8 cellular contexts compared by ENCODE assay signal in genomic region chr19:49691243-49692101, GRCh38. TPM values are rescaled to one million over a fixed set of nuclear protein-coding genes. Genes with fewer than 3 reads are reported as not detected.
DNase-seq lines count a peak whose midpoint lies in the region; ATAC-seq and TF ChIP-seq lines count a peak whose summit lies in the region.

No MANE protein-coding gene starts in this region.

- no peak overlapping the region for H3K27ac ChIP-seq in ovary

- peak overlapping the region; percentile 60 for H3K4me3 Mint-ChIP-seq in activated naive CD8-positive, alpha-beta T cell treated with anti-CD3 and anti-CD28 coated beads, Interleukin-2, amount 50 U/mL, for 24 hours

- WGBS in ovary, 3 donors = 4 to 5% (median 5%) methylated on average over 36 to 39 of the region's 39 CpGs

- intact Hi-C loops in Right ventricle myocardium superior (cut with DNase I) = no loop called here
- intact Hi-C loops in ovary (cut with DNase I) = loop anchor here in 1 of 4 donors (2.0 kb wide), 1 partner anchor 65 kb away; no protein-coding TSS in a partner anchor

- H3K27me3 Mint-ChIP-seq in activated naive CD8-positive, alpha-beta T cell treated with anti-CD3 and anti-CD28 coated beads, Interleukin-2, amount 50 U/mL, for 24 hours = peaks cover 21% of the 10 kb centered on the region

- no peak for TF ChIP-seq CTCF in ovary (IDR thresholded peaks at IDR 0.05)

- no peaks in the 10 kb centered on the region for H3K4me1 ChIP-seq in ovary (ENCODE audit: insufficient read depth)

- ATAC-seq in activated naive CD8-positive, alpha-beta T cell treated with anti-CD3 and anti-CD28 coated beads, Interleukin-2, amount 50 U/mL, for 24 hours = peak; percentile 11
- ATAC-seq in Right ventricle myocardium superior (ENCODE audit: poor library complexity) (peak; percentile 52), HG02884 (IDR thresholded peaks at IDR 0.05; ENCODE audit: unreplicated experiment) (no peak), HG03342 (IDR thresholded peaks at IDR 0.05; ENCODE audit: unreplicated experiment) (no peak), GM18867 (IDR thresholded peaks at IDR 0.05; ENCODE audit: unreplicated experiment) (no peak)

- H3K36me3 ChIP-seq in ovary = no peaks in the 10 kb centered on the region

- peak; percentile 80 for DNase-seq in DMS79 treated with DMSO at 0.1 percent for 48 hours (lab: John Stamatoyannopoulos, UW)
- peak; percentile 57 for DNase-seq in NCI-H2107 treated with DMSO at 0.1 percent for 48 hours (lab: John Stamatoyannopoulos, UW; ENCODE audit: unreplicated experiment)
- DNase-seq in activated naive CD8-positive, alpha-beta T cell treated with anti-CD3 and anti-CD28 coated beads, Interleukin-2, amount 50 U/mL, for 24 hours = peak; percentile 46
- peak; percentile 80 for DNase-seq in Right ventricle myocardium superior
- DNase-seq in ovary = peak; percentile 62 to 81 (median 70)

- peaks cover 17% of the 10 kb centered on the region for H3K36me3 Mint-ChIP-seq in activated naive CD8-positive, alpha-beta T cell treated with anti-CD3 and anti-CD28 coated beads, Interleukin-2, amount 50 U/mL, for 24 hours (ENCODE audit: low read depth)

- H3K4me1 Mint-ChIP-seq in activated naive CD8-positive, alpha-beta T cell treated with anti-CD3 and anti-CD28 coated beads, Interleukin-2, amount 50 U/mL, for 24 hours = peaks cover 23% of the 10 kb centered on the region

- TF ChIP-seq EP300 in ovary (IDR thresholded peaks at IDR 0.05) = no peak

- H3K27ac Mint-ChIP-seq in activated naive CD8-positive, alpha-beta T cell treated with anti-CD3 and anti-CD28 coated beads, Interleukin-2, amount 50 U/mL, for 24 hours = no peak overlapping the region

- H3K9me3 Mint-ChIP-seq in activated naive CD8-positive, alpha-beta T cell treated with anti-CD3 and anti-CD28 coated beads, Interleukin-2, amount 50 U/mL, for 24 hours = no peaks in the 10 kb centered on the region

- H3K9me3 ChIP-seq in ovary = no peaks in the 10 kb centered on the region

- no peaks in the 10 kb centered on the region for H3K27me3 ChIP-seq in ovary

- TF ChIP-seq POLR2A in ovary (IDR thresholded peaks at IDR 0.05) = no peak

- peak overlapping the region; percentile 39 for H3K4me3 ChIP-seq in ovary

RNA-seq across cellular contexts. Expression of gene CPT1C, which starts 0.6 kb away (rescaled TPM):
- 2.2 TPM for total RNA-seq in Right ventricle myocardium superior
- total RNA-seq in ovary = 10 to 100 TPM in 4 of 7 donors, 1 to 10 TPM in 3; 4.6 to 25.8 (median 14.5) TPM
- polyA plus RNA-seq in ovary = 10 to 100 TPM in 1 of 2 donors, 1 to 10 TPM in 1; 9.4 to 12.9 TPM

RNA-seq across cellular contexts. Expression of gene ADM5, which starts 2.1 kb away (rescaled TPM):
- total RNA-seq in Right ventricle myocardium superior = 0.67 TPM
- 1 to 10 TPM in 4 of 7 donors, under 1 TPM in 3; 0.48 to 1.9 (median 1.3) TPM for total RNA-seq in ovary
- polyA plus RNA-seq in ovary = 1 to 10 TPM in 1 of 2 donors, not detected in 1; 1.6 TPM

RNA-seq across cellular contexts. Expression of gene PRMT1, which starts 14.4 kb away (rescaled TPM):
- total RNA-seq in Right ventricle myocardium superior = 110 TPM
- 100 to 1,000 TPM; 125 to 174 (median 152) TPM for total RNA-seq in ovary
- 100 to 1,000 TPM in 1 of 2 donors, 10 to 100 TPM in 1; 57.1 to 182 TPM for polyA plus RNA-seq in ovary

RNA-seq across cellular contexts. Expression of gene BCL2L12, which starts 25.7 kb away (rescaled TPM):
- total RNA-seq in Right ventricle myocardium superior (10.8 TPM), ovary (10 to 100 TPM in 6 of 7 donors, 1 to 10 TPM in 1; 8.0 to 21.0 (median 15.6) TPM)
- polyA plus RNA-seq in ovary = 10 to 100 TPM in 1 of 2 donors, 1 to 10 TPM in 1; 6.7 to 17.7 TPM

RNA-seq across cellular contexts. Expression of gene IRF3, which starts 25.8 kb away (rescaled TPM):
- total RNA-seq in Right ventricle myocardium superior (29.9 TPM), ovary (10 to 100 TPM; 46.1 to 89.0 (median 69.5) TPM)
- polyA plus RNA-seq in ovary = 10 to 100 TPM; 24.2 to 76.9 TPM

Comparison
In these comparisons a context has a peak if more than half of its experiments do, and no peak if none do; other contexts are left out.
1. ATAC-seq: peak in activated naive CD8-positive, alpha-beta T cell treated with anti-CD3 and anti-CD28 coated beads, Interleukin-2, amount 50 U/mL, for 24 hours (single experiment) and Right ventricle myocardium superior (single experiment); none in HG02884 (single experiment), HG03342 (single experiment) and GM18867 (single experiment).
2. Peak in every context shown above with its lines, with median percentiles within 50 percentile points of each other: DNase-seq.